Comparison of ENCODE assay signal across 1 cellular context in genomic region chr14:80164991-80165390, GRCh38.
TF ChIP-seq lines count a peak whose summit lies in the region.

No MANE protein-coding gene starts in this region.

TF ChIP-seq in IMR-90, 13 proteins besides CTCF, POLR2A, EP300 and RAD21:
- TF ChIP-seq USF2 (IDR thresholded peaks at IDR 0.05; ENCODE audit: low read depth, low read length) (no peak), SMC3 (IDR thresholded peaks at IDR 0.05; ENCODE audit: low read depth, low read length) (no peak), BHLHE40 (IDR thresholded peaks at IDR 0.05; ENCODE audit: low read depth, low read length) (no peak), NFE2L2 (IDR thresholded peaks at IDR 0.05; ENCODE audit: low read depth, low read length) (no peak), MAFK (IDR thresholded peaks at IDR 0.05; ENCODE audit: low read depth, low read length) (no peak)
